ENCODE assay signal across 8 cellular contexts in the genomic region with DNA sequence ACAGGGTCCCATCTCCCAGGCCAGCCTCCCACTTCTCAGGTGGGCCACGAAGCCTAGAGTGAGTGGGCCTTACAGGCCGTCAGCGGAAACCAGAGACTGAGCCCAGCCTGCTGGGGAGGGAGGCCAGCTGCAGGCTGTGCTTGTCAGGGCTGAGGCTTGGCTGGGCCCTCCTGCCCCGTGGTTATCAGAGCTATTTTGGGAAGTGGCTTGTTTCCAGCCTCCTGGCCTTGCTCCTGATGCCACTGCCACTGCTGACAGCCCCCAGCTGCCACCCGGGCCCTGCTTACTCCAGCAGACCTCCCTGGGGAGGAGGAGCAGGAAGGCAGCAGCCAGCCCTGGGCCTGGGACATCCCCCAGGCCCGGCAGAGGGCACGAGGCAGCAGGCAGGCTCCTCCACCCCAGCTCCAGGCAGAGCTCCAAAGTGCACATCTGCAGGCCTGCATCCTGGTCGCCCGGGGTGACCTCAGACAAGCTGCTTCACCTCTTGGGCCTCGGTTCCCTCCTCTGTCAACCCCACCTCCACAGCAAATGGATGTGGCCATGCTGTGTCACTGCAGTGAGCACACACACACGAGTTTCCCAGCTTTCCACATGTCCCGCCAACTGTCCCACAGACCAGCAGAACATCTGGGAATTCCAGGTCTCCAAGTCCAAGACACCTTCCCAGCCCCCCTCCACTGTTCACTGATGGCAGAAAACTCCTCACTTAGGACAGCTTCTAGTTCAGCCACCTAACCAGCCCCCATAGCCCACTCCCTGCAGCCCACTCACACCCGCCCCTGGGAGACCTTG. TPM values are rescaled to one million over a fixed set of nuclear protein-coding genes. Genes with fewer than 3 reads are reported as not detected.
DNase-seq lines count a peak whose midpoint lies in the region; ATAC-seq, FAIRE-seq and TF ChIP-seq lines count a peak whose summit lies in the region.
"Not testable (repeated sequence)": the region's sequence is repeated elsewhere in the genome, so short reads cannot be mapped to it uniquely, and the experiment has no call there.

No MANE protein-coding gene starts in this region.

- H3K36me3 ChIP-seq in GM12878 (ENCODE audit: control insufficient read depth in 2 of 2, insufficient read depth in 2 of 2, low read length in 1 of 2); gastroesophageal sphincter; lower lobe of right lung; psoas muscle (ENCODE audit: insufficient read depth in 1 of 2, low read depth in 1 of 2); transverse colon: not testable (repeated sequence)

- BruUV-seq in GM12878 (replicated peaks; lab: Mats Ljungman, UMichigan): not testable (repeated sequence)

- WGBS in GM12878 (ENCODE audit: insufficient coverage, insufficient replicate concordance, low lambda C conversion rate, missing lambda C conversion rate): 13% methylated on average over 9 of the region's 13 CpGs
- 80 to 83% methylated on average over 1 of the region's 13 CpGs for WGBS in gastroesophageal sphincter (ENCODE audit: low coverage in 1 of 2), 2 donors
- 13 to 16% (median 14%) methylated on average over 6 to 11 of the region's 13 CpGs for WGBS in psoas muscle, 3 donors
- 52% methylated on average over 7 of the region's 13 CpGs; no CpG with 5 or more reads in 1 of the 2 donors for WGBS in transverse colon (ENCODE audit: low coverage in 1 of 2), 2 donors

- H3K79me2 ChIP-seq in GM12878 (ENCODE audit: control insufficient read depth, insufficient read depth, low read length): not testable (repeated sequence)

- H3K4me3 Mint-ChIP-seq in activated CD4-positive, alpha-beta T cell treated with anti-CD3 and anti-CD28 coated beads, Interleukin-2, amount 10 ng/mL, durations not matched to agents 24 days and 14 days: not testable (repeated sequence)

- not testable (repeated sequence) for H3K4me2 ChIP-seq in GM12878 (ENCODE audit: control insufficient read depth, insufficient read depth)

- H3K9me3 ChIP-seq in GM12878 (replicated peaks; ENCODE audit: control insufficient read depth, insufficient read depth, low read length); gastroesophageal sphincter; lower lobe of right lung; psoas muscle; transverse colon: not testable (repeated sequence)

- peaks cover 40% of the 10 kb centered on the region for H3K4me1 ChIP-seq in GM12878 (ENCODE audit: control insufficient read depth, insufficient read depth, low read length)
- peaks cover 2 to 52% (median 15%) of the 10 kb centered on the region in 3 donors for H3K4me1 ChIP-seq in gastroesophageal sphincter
- peaks cover 28% of the 10 kb centered on the region for H3K4me1 ChIP-seq in lower lobe of right lung
- peaks cover 15% of the 10 kb centered on the region for H3K4me1 ChIP-seq in psoas muscle
- peaks cover 4 to 22% (median 6%) of the 10 kb centered on the region in 4 donors for H3K4me1 ChIP-seq in transverse colon

- SMC1A ChIA-PET in GM12878 (lab: Charles Lee; ENCODE audit: uncharacterized antibody, unreplicated experiment): not testable (repeated sequence)

- H3K27ac Mint-ChIP-seq in activated CD4-positive, alpha-beta T cell treated with anti-CD3 and anti-CD28 coated beads, Interleukin-2, amount 10 ng/mL, durations not matched to agents 24 days and 14 days: peak overlapping the region; percentile 91

- RAD21 ChIA-PET in GM12878 (lab: Charles Lee; ENCODE audit: unreplicated experiment): not testable (repeated sequence)

- not testable (repeated sequence) for TF ChIP-seq POLR2A in GM12878 (IDR thresholded peaks at IDR 0.05; ENCODE audit: low read depth, low read length); gastroesophageal sphincter (IDR thresholded peaks at IDR 0.05); transverse colon (IDR thresholded peaks at IDR 0.05)

- H3K27me3 Mint-ChIP-seq in activated CD4-positive, alpha-beta T cell treated with anti-CD3 and anti-CD28 coated beads, Interleukin-2, amount 10 ng/mL, durations not matched to agents 24 days and 14 days: not testable (repeated sequence)

- H3K9me3 Mint-ChIP-seq in activated CD4-positive, alpha-beta T cell treated with anti-CD3 and anti-CD28 coated beads, Interleukin-2, amount 10 ng/mL, durations not matched to agents 24 days and 14 days: not testable (repeated sequence)

- H3K27me3 ChIP-seq in GM12878 (replicated peaks in 1 of 2; ENCODE audit: control insufficient read depth in 2 of 2, insufficient read depth in 2 of 2, low read length in 1 of 2); gastroesophageal sphincter; lower lobe of right lung (ENCODE audit: low read depth); psoas muscle (ENCODE audit: insufficient read depth in 3 of 3, low read length in 2 of 3); transverse colon: not testable (repeated sequence)

- 0 out of 3 replicates have a peak, but pooled peaks have one; percentile 1 for ATAC-seq in GM12878
- peak; percentile 52 for ATAC-seq in gastroesophageal sphincter
- peak; percentile 39 to 40 for ATAC-seq in lower lobe of right lung
- peak; percentile 78 to 81 (median 80) for ATAC-seq in psoas muscle

- not testable (repeated sequence) for FAIRE-seq in GM12878 (lab: Jason Lieb, UNC)

- H2AFZ ChIP-seq in GM12878 (ENCODE audit: control insufficient read depth, low read depth, low read length): peak overlapping the region; percentile 15

- POLR2A ChIA-PET in GM12878 (lab: Charles Lee): not testable (repeated sequence)

- H3K27ac ChIP-seq in GM12878 (ENCODE audit: control insufficient read depth, insufficient read depth); lower lobe of right lung: not testable (repeated sequence)
- H3K27ac ChIP-seq in gastroesophageal sphincter: peak overlapping the region in 3 of 4 donors; percentile 47 to 63 (median 63)
- H3K27ac ChIP-seq in psoas muscle: peak overlapping the region; percentile 80
- peak overlapping the region; percentile 52 to 75 (median 58) for H3K27ac ChIP-seq in transverse colon

- not testable (repeated sequence) for TF ChIP-seq EP300 in GM12878 (IDR thresholded peaks at IDR 0.05; ENCODE audit: borderline replicate concordance in 1 of 2, control insufficient read depth in 1 of 2, low read depth in 2 of 2, low read length in 2 of 2); gastroesophageal sphincter (IDR thresholded peaks at IDR 0.05); transverse colon (IDR thresholded peaks at IDR 0.05; ENCODE audit: low read depth)

- H3K36me3 Mint-ChIP-seq in activated CD4-positive, alpha-beta T cell treated with anti-CD3 and anti-CD28 coated beads, Interleukin-2, amount 10 ng/mL, durations not matched to agents 24 days and 14 days (ENCODE audit: low read depth): not testable (repeated sequence)

- TF ChIP-seq CTCF in GM12864 (IDR thresholded peaks at IDR 0.05; ENCODE audit: low read depth, low read length, missing control alignments); GM12878 (IDR thresholded peaks at IDR 0.05 in 2 of 3, conservative IDR thresholded peaks at IDR 0.05 in 1 of 3; ENCODE audit: control insufficient read depth in 2 of 3, extremely low read depth in 1 of 3, insufficient read depth in 1 of 3, low read depth in 3 of 3, low read length in 3 of 3); gastroesophageal sphincter (IDR thresholded peaks at IDR 0.05); lower lobe of right lung (IDR thresholded peaks at IDR 0.05); psoas muscle (IDR thresholded peaks at IDR 0.05); transverse colon (IDR thresholded peaks at IDR 0.05): not testable (repeated sequence)

- TF ChIP-seq RAD21 in GM12878 (IDR thresholded peaks at IDR 0.05; ENCODE audit: insufficient read depth, low read depth, low read length): not testable (repeated sequence)

- in situ Hi-C loops in GM12878 (cut with MboI); transverse colon (cut with MboI; ENCODE audit: low pct_ligation_motif_present in 1 of 4, low pct_unique_long_range_greater_than_20kb in 1 of 4, low sequenced_read_pairs in 3 of 4): not testable (repeated sequence)

- H3K4me3 ChIP-seq in GM12864 (ENCODE audit: low read depth, low read length); GM12878; gastroesophageal sphincter; lower lobe of right lung; psoas muscle; transverse colon: not testable (repeated sequence)

- H3K4me1 Mint-ChIP-seq in activated CD4-positive, alpha-beta T cell treated with anti-CD3 and anti-CD28 coated beads, Interleukin-2, amount 10 ng/mL, durations not matched to agents 24 days and 14 days: peaks cover 23% of the 10 kb centered on the region

- intact Hi-C loops in activated CD4-positive, alpha-beta T cell treated with anti-CD3 and anti-CD28 coated beads, Interleukin-2, amount 10 ng/mL, durations not matched to agents 24 days and 14 days (cut with micrococcal nuclease); GM12878 (cut with micrococcal nuclease; ENCODE audit: unreplicated experiment); lower lobe of right lung (cut with DNase I): not testable (repeated sequence)
- intact Hi-C loops in psoas muscle (cut with DNase I): loop anchor here (5.0 to 10.0 kb wide), 3 partner anchors 52 to 115 kb away; a partner anchor contains a TSS
- intact Hi-C loops in transverse colon (cut with DNase I; ENCODE audit: low total_unique reads): loop anchor here (2.0 to 10.0 kb wide), 2 partner anchors 49 to 125 kb away; no protein-coding TSS in a partner anchor

- not testable (repeated sequence) for H3K9ac ChIP-seq in GM12878 (ENCODE audit: control insufficient read depth, insufficient read depth, low read length)

- CTCF ChIA-PET in GM12878 (lab: Yijun Ruan, JAX): interaction anchor here (0.6 to 1.7 kb wide), 3 partner anchors 22 to 1963 kb away, joined by 3 read pairs; a partner anchor contains a TSS

- peak; percentile 30 for DNase-seq in GM12864 (ENCODE audit: low read depth)
- DNase-seq in NCI-H2171 (lab: John Stamatoyannopoulos, UW): peak; percentile 40
- DNase-seq in activated CD4-positive, alpha-beta T cell treated with anti-CD3 and anti-CD28 coated beads, Interleukin-2, amount 10 ng/mL, durations not matched to agents 24 days and 14 days; GM12878 (ENCODE audit: low read depth, low spot score); transverse colon: not testable (repeated sequence)
- DNase-seq in lower lobe of right lung: peak; percentile 50
- DNase-seq in psoas muscle: peak; percentile 73 to 89

- H4K20me1 ChIP-seq in GM12878 (ENCODE audit: control insufficient read depth, insufficient read depth): not testable (repeated sequence)

RNA-seq across cellular contexts. Expression of a gene that starts 51.0 kb away (rescaled TPM):
- 1.3 TPM in 2 replicates for total RNA-seq in activated CD4-positive, alpha-beta T cell treated with anti-CD3 and anti-CD28 coated beads, Interleukin-2, amount 10 ng/mL, durations not matched to agents 24 days and 14 days
- total RNA-seq in GM12878 (2013; cell fraction: nucleolus; rRNA removed): not detected in 2 replicates
- total RNA-seq in GM12878 (2014; rRNA removed) (0.22 TPM in 1 of 2 replicates, not detected in the other), GM12878 (2014; rRNA removed; fragmentation: Illumina TruSeq; extraction: Trizol) (0.09 TPM in 1 of 2 replicates, not detected in the other), GM12878 (2021) (0.08 and 0.28 TPM in 2 replicates), gastroesophageal sphincter (1 to 10 TPM; 2.6 to 9.7 (median 4.4) TPM), lower lobe of right lung (5.3 TPM), psoas muscle (1 to 10 TPM in 2 of 4 donors, under 1 TPM in 2; 0.74 to 1.3 (median 0.96) TPM), transverse colon (1 to 10 TPM in 3 of 4 donors, under 1 TPM in 1; 0.95 to 4.8 (median 1.7) TPM)
- 0.07 TPM for polyA plus RNA-seq in GM12878 (2011; ENCODE audit: low read depth)
- polyA plus RNA-seq in GM12878 (2011; rRNA removed) (not detected in 2 replicates), GM12878 (2014; fragmentation: Illumina TruSeq; extraction: Trizol) (0.03 TPM in 1 of 2 replicates, not detected in the other), GM12878 (2014; fragmentation: Nextera tagmentation; extraction: Ambion mirVana) (not detected), GM12878 (2014; rRNA removed) (0.09 and 0.16 TPM in 2 replicates), GM12878 (2016; fragmentation: Nextera tagmentation; extraction: Ambion mirVana) (under 1 TPM in 1 of 2 experiments, not detected in 1; 0.04 TPM), psoas muscle (under 1 TPM; 0.32 to 0.61 (median 0.59) TPM)
- 0.06 TPM in 1 of 2 replicates, not detected in the other for polyA plus RNA-seq in GM12878 (2011; cell fraction: cytosol; rRNA removed)
- polyA plus RNA-seq in GM12878 (2011; cell fraction: nucleus; rRNA removed): 0.12 and 0.35 TPM in 2 replicates
- polyA plus RNA-seq in GM12878 (2012): 0.24 and 0.48 TPM in 2 replicates
- not detected in 2 replicates for polyA minus RNA-seq in GM12878 (2011; rRNA and poly(A)+ RNA removed)
- not detected in 2 replicates for polyA minus RNA-seq in GM12878 (2011; cell fraction: cytosol; rRNA and poly(A)+ RNA removed)
- not detected in 2 replicates for polyA minus RNA-seq in GM12878 (2011; cell fraction: nucleus; rRNA and poly(A)+ RNA removed)

Comparison
In these comparisons a context has a peak if more than half of its experiments do, and no peak if none do; other contexts are left out.
1. ATAC-seq: peak in every context shown above with its lines; median percentile 80 in psoas muscle; 52 in gastroesophageal sphincter; 40 in lower lobe of right lung; 1 in GM12878.